ENCODE assay signal across 8 cellular contexts in genomic region chr10:89403043-89403442, GRCh38. TPM values are rescaled to one million over a fixed set of nuclear protein-coding genes. Genes with fewer than 3 reads are reported as not detected.
"Had no signal": no experiment of that assay in that cellular context is flagged by ENCODE, and none has a peak within 500 bp of the region (broad histone marks: within the 10 kb centered on the region; RNA-seq: fewer than 3 reads in every experiment).

No MANE protein-coding gene starts in this region.

- H3K9me3 Mint-ChIP-seq: IgD-negative memory B cell had no signal

- H3K4me3 Mint-ChIP-seq: HFFc6, IgD-negative memory B cell had no signal

- ATAC-seq: HCT116, HepG2 had no signal

- H3K27me3 Mint-ChIP-seq: IgD-negative memory B cell had no signal

- DNase-seq: GM23248, GOT3, H7, HFFc6 had no signal

- H3K27ac Mint-ChIP-seq: HFFc6 had no signal

RNA-seq across cellular contexts. Expression of gene IFIT1B, which starts 25.2 kb away (rescaled TPM):
- total RNA-seq: GM23248, H7, HepG2, HFFc6, HT1080 had no signal
